Comparison of ENCODE assay signal across 17 cellular contexts in the genomic region with DNA sequence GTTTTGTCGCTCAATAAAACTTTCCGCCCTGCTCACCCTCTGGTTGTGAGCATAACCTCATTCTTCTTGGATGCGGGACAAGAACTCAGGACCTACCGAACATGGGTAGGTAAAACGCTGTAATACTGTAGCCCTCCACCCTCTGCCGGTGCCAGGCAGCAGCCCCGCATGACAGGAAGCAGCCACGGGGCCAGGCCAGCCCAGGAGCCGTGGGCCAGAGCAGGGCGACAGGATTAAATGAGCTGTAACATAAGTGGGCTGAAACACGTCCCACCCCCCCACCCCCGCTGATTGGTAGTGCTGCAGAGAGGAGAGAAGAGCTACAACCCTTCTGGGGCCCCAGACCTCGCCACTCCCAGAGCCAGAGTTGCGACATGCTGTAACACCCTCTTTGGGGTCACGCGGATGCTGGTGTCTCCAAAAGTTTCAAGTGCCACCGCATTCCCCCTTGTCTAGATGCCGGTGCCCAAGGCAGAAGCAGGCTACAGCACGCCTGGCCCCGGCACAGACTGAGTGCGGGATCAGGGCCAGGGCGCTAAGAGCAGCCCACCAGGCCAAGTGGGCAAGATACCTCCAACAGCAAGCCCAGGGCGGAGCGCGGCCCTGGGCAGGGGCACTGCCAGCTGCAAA.
"Had no signal": no experiment of that assay in that cellular context is flagged by ENCODE, and none has a peak within 500 bp of the region (broad histone marks: within the 10 kb centered on the region; RNA-seq: fewer than 3 reads in every experiment).

No MANE protein-coding gene starts in this region.

- H3K27me3 ChIP-seq: ascending aorta, dorsolateral prefrontal cortex, heart left ventricle, right atrium auricular region had no signal

- H3K27ac Mint-ChIP-seq: activated CD8-positive, alpha-beta memory T cell treated with anti-CD3 and anti-CD28 coated beads, Interleukin-2, amount 10 ng/mL, durations not matched to agents 7 days and 5 days; type B pancreatic cell had no signal

- H3K4me3 Mint-ChIP-seq: activated CD8-positive, alpha-beta memory T cell treated with anti-CD3 and anti-CD28 coated beads, Interleukin-2, amount 10 ng/mL, durations not matched to agents 7 days and 5 days; type B pancreatic cell had no signal

- FAIRE-seq: endometrium, frontal cortex had no signal

- H3K4me1 ChIP-seq: parathyroid adenoma had no signal

- H3K9me3 Mint-ChIP-seq: type B pancreatic cell had no signal

- H3K4me3 ChIP-seq: ascending aorta, dorsolateral prefrontal cortex, heart left ventricle, left ventricle myocardium inferior, right atrium auricular region had no signal

- H3K36me3 ChIP-seq: ascending aorta, heart left ventricle, left ventricle myocardium inferior, right atrium auricular region had no signal

- DNase-seq: activated CD4-positive, alpha-beta T cell treated with anti-CD3 and anti-CD28 coated beads, Interleukin-2, amount 50 U/mL, for 4 hours; activated CD8-positive, alpha-beta memory T cell treated with anti-CD3 and anti-CD28 coated beads, Interleukin-2, amount 10 ng/mL, durations not matched to agents 7 days and 5 days; activated gamma-delta T cell treated with Interleukin-2 at 50 U/mL for 16 hours; activated T-cell treated with anti-CD3 and anti-CD28 coated beads, Interleukin-2, amount 50 U/mL, for 48 hours; dorsolateral prefrontal cortex; heart left ventricle; left ventricle myocardium inferior; midbrain; stimulated activated CD4-positive, alpha-beta T cell treated with anti-CD3 and anti-CD28 coated beads, Interleukin-2, amount 100 ng/mL, for 24 hours; stimulated activated naive B cell treated with anti-CD40 and anti-IgM and Interleukin-4, amounts not matched to agents 10 μg/mL and 1 μg/mL and 100 μg/mL, for 72 hours had no signal

- H2AFZ ChIP-seq: parathyroid adenoma had no signal

- H3K9me3 ChIP-seq: ascending aorta, right atrium auricular region had no signal

- ATAC-seq: activated CD8-positive, alpha-beta memory T cell treated with anti-CD3 and anti-CD28 coated beads, Interleukin-2, amount 10 ng/mL, durations not matched to agents 7 days and 5 days; heart left ventricle; SK-N-SH treated with all-trans-retinoic acid at 6 μM for 48 hours had no signal

- H3K27me3 Mint-ChIP-seq: activated CD8-positive, alpha-beta memory T cell treated with anti-CD3 and anti-CD28 coated beads, Interleukin-2, amount 10 ng/mL, durations not matched to agents 7 days and 5 days; stimulated activated naive B cell treated with anti-CD40 and anti-IgM and Interleukin-4, amounts not matched to agents 10 μg/mL and 1 μg/mL and 100 μg/mL, for 72 hours; type B pancreatic cell had no signal

- H3K9ac ChIP-seq: parathyroid adenoma had no signal

- H3K27ac ChIP-seq: ascending aorta, dorsolateral prefrontal cortex, heart left ventricle, left ventricle myocardium inferior, parathyroid adenoma, right atrium auricular region had no signal
